ENCODE assay signal across 8 cellular contexts in genomic region chr13:45333973-45334922, GRCh38. TPM values are rescaled to one million over a fixed set of nuclear protein-coding genes. Genes with fewer than 3 reads are reported as not detected.
DNase-seq lines count a peak whose midpoint lies in the region; ATAC-seq and TF ChIP-seq lines count a peak whose summit lies in the region.

No MANE protein-coding gene starts in this region.

- H3K4me1 Mint-ChIP-seq in activated CD4-positive, alpha-beta T cell treated with anti-CD3 and anti-CD28 coated beads, Interleukin-2, amount 10 ng/mL, durations not matched to agents 7 days and 5 days: peaks cover 92% of the 10 kb centered on the region
- peaks cover 35% of the 10 kb centered on the region for H3K4me1 Mint-ChIP-seq in glutamatergic neuron (ENCODE audit: low read depth, unreplicated experiment)

- H3K27me3 ChIP-seq in ACC112 (ENCODE audit: insufficient read depth, low read length) (no peaks in the 10 kb centered on the region), HAP-1 (ENCODE audit: low read depth) (no peaks in the 10 kb centered on the region)

- no peak for ATAC-seq in GM18868 (IDR thresholded peaks at IDR 0.05; ENCODE audit: unreplicated experiment)

- peak; percentile 73 for DNase-seq in KG1 (lab: John Stamatoyannopoulos, UW)
- DNase-seq in activated CD4-positive, alpha-beta T cell treated with anti-CD3 and anti-CD28 coated beads, Interleukin-2, amount 10 ng/mL, durations not matched to agents 7 days and 5 days: peak; percentile 67
- DNase-seq in glutamatergic neuron: no peak
- DNase-seq in NCI-H128 (lab: John Stamatoyannopoulos, UW; ENCODE audit: unreplicated experiment): no peak
- DNase-seq in HAP-1 (ENCODE audit: low spot score in 2 of 2): no peak
- no peak for DNase-seq in CD1c-positive myeloid dendritic cell (ENCODE audit: extremely low spot score)

- peaks cover 69% of the 10 kb centered on the region for H3K36me3 Mint-ChIP-seq in activated CD4-positive, alpha-beta T cell treated with anti-CD3 and anti-CD28 coated beads, Interleukin-2, amount 10 ng/mL, durations not matched to agents 7 days and 5 days (ENCODE audit: low read depth)
- peaks cover 8% of the 10 kb centered on the region for H3K36me3 Mint-ChIP-seq in glutamatergic neuron (ENCODE audit: unreplicated experiment)

- H3K27ac ChIP-seq in ACC112 (ENCODE audit: low read depth, low read length): peak overlapping the region; percentile 48

- no peak for TF ChIP-seq CTCF in glutamatergic neuron (IDR thresholded peaks at IDR 0.05; ENCODE audit: partially characterized antibody, unreplicated experiment)

- CTCF ChIA-PET in activated CD4-positive, alpha-beta T cell treated with anti-CD3 and anti-CD28 coated beads, Interleukin-2, amount 10 ng/mL, durations not matched to agents 7 days and 5 days (lab: Charles Lee): no interaction called here

- POLR2A ChIA-PET in activated CD4-positive, alpha-beta T cell treated with anti-CD3 and anti-CD28 coated beads, Interleukin-2, amount 10 ng/mL, durations not matched to agents 7 days and 5 days (lab: Charles Lee): interaction anchor here (0.6 kb wide), 1 partner anchor 82 kb away, joined by 3 read pairs; no protein-coding TSS in a partner anchor

- H3K27ac Mint-ChIP-seq in activated CD4-positive, alpha-beta T cell treated with anti-CD3 and anti-CD28 coated beads, Interleukin-2, amount 10 ng/mL, durations not matched to agents 7 days and 5 days: peak overlapping the region; percentile 91
- peak overlapping the region; percentile 29 for H3K27ac Mint-ChIP-seq in glutamatergic neuron (ENCODE audit: unreplicated experiment)

- no peak overlapping the region for H2AFZ ChIP-seq in ACC112 (ENCODE audit: low read length, unreplicated experiment)

- H3K27me3 Mint-ChIP-seq in activated CD4-positive, alpha-beta T cell treated with anti-CD3 and anti-CD28 coated beads, Interleukin-2, amount 10 ng/mL, durations not matched to agents 7 days and 5 days: no peaks in the 10 kb centered on the region
- peaks cover 4% of the 10 kb centered on the region for H3K27me3 Mint-ChIP-seq in glutamatergic neuron (ENCODE audit: unreplicated experiment)

- no peaks in the 10 kb centered on the region for H3K9me3 Mint-ChIP-seq in activated CD4-positive, alpha-beta T cell treated with anti-CD3 and anti-CD28 coated beads, Interleukin-2, amount 10 ng/mL, durations not matched to agents 7 days and 5 days
- peaks cover 1% of the 10 kb centered on the region for H3K9me3 Mint-ChIP-seq in glutamatergic neuron (ENCODE audit: unreplicated experiment)

- in situ Hi-C loops in HAP-1 (cut with MboI; ENCODE audit: low sequenced_read_pairs): no loop called here

- no peaks in the 10 kb centered on the region for H3K9me3 ChIP-seq in HAP-1

- H3K4me1 ChIP-seq in ACC112 (ENCODE audit: control insufficient read depth, insufficient read depth, low read length, unreplicated experiment) (peaks cover 87% of the 10 kb centered on the region), HAP-1 (peaks cover 10% of the 10 kb centered on the region)

- peak overlapping the region; percentile 54 for H3K4me3 Mint-ChIP-seq in activated CD4-positive, alpha-beta T cell treated with anti-CD3 and anti-CD28 coated beads, Interleukin-2, amount 10 ng/mL, durations not matched to agents 7 days and 5 days
- H3K4me3 Mint-ChIP-seq in glutamatergic neuron (ENCODE audit: unreplicated experiment): peak overlapping the region; percentile 69

- peaks cover 29% of the 10 kb centered on the region for H3K79me2 ChIP-seq in ACC112 (ENCODE audit: control insufficient read depth, insufficient read depth, low read length, unreplicated experiment)

- H3K4me3 ChIP-seq in ACC112 (ENCODE audit: low read depth, low read length) (no peak overlapping the region), HAP-1 (no peak overlapping the region)

- H3K36me3 ChIP-seq in ACC112 (ENCODE audit: insufficient read depth, low read length) (peaks cover 37% of the 10 kb centered on the region), HAP-1 (replicated peaks) (peaks cover 51% of the 10 kb centered on the region)

RNA-seq across cellular contexts. Expression of gene TPT1, which starts 6.7 kb away (rescaled TPM):
- 1,000 to 10,000 TPM; 4,825 to 5,097 TPM for total RNA-seq in activated CD4-positive, alpha-beta T cell treated with anti-CD3 and anti-CD28 coated beads, Interleukin-2, amount 10 ng/mL, durations not matched to agents 7 days and 5 days
- total RNA-seq in glutamatergic neuron (ENCODE audit: unreplicated experiment): 1,515 TPM

Comparison
In these comparisons a context has a peak if more than half of its experiments do, and no peak if none do; other contexts are left out.
1. DNase-seq: peak in KG1 (single experiment) and activated CD4-positive, alpha-beta T cell treated with anti-CD3 and anti-CD28 coated beads, Interleukin-2, amount 10 ng/mL, durations not matched to agents 7 days and 5 days (single experiment); none in glutamatergic neuron (single experiment), NCI-H128 (single experiment), HAP-1 (0 of 2) and CD1c-positive myeloid dendritic cell (single experiment).